37 cellular contexts compared by ENCODE assay signal in the genomic region with DNA sequence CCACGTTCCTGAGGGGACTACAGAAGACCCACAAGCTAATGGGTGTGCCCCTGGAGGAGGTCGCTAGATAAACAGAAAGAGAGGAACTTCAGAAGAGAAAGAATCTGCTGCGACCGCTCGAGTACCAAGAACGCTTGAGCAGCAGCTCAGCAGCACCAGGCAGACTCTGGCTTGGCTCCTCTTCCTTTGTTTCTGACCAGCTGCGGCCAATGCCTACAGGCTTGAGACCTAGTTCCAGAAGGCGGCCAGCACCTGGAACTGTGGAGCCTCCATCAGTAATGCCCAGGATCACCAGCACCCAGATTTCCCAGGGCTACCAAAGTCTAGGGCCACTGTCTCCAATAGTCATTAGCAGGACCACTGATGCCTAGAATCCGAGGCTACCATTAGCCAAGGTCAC. TPM values are rescaled to one million over a fixed set of nuclear protein-coding genes. Genes with fewer than 3 reads are reported as not detected.
"Had no signal": no experiment of that assay in that cellular context is flagged by ENCODE, and none has a peak within 500 bp of the region (broad histone marks: within the 10 kb centered on the region; RNA-seq: fewer than 3 reads in every experiment).

No MANE protein-coding gene starts in this region.

- H3K36me3 Mint-ChIP-seq: activated CD4-positive, alpha-beta memory T cell treated with anti-CD3 and anti-CD28 coated beads for 36 hours; activated CD8-positive, alpha-beta memory T cell treated with anti-CD3 and anti-CD28 coated beads, Interleukin-2, amount 10 ng/mL, durations not matched to agents 7 days and 5 days; activated naive CD8-positive, alpha-beta T cell; T-cell had no signal

- FAIRE-seq: astrocyte, bronchial epithelial cell, endometrium, endothelial cell of umbilical vein had no signal

- H3K27me3 ChIP-seq: colonic mucosa had no signal

- H3K9me3 Mint-ChIP-seq: activated CD4-positive, alpha-beta T cell treated with anti-CD3 and anti-CD28 coated beads, Interleukin-2, amount 10 ng/mL, durations not matched to agents 24 days and 14 days; activated T-helper 1 cell treated with anti-CD3 and anti-CD28 coated beads, Interleukin-12 subunit alpha, Interleukin-12 subunit beta, Interleukin-2, Interleukin-4 antibody, amounts not matched to agents 30 ng/mL and 10 ng/mL and 1 ng/mL, durations not matched to agents 14 hours and 24 hours and 36 hours; activated T-helper 2 cell treated with anti-CD3 and anti-CD28 coated beads, Interferon-gamma antibody, Interleukin-2, Interleukin-4, amounts not matched to agents 10 μg/mL and 5 μg/mL and 100 μg/mL, durations not matched to agents 14 hours and 24 hours and 36 hours; T-helper 2 cell treated with Interferon-gamma antibody and Interleukin-4, amounts not matched to agents 5 μg/mL and 100 μg/mL, for 36 hours had no signal

- DNase-seq: activated CD4-positive, alpha-beta memory T cell treated with anti-CD3 and anti-CD28 coated beads for 36 hours; activated CD4-positive, alpha-beta T cell treated with anti-CD3 and anti-CD28 coated beads for 36 hours; activated CD4-positive, alpha-beta T cell treated with anti-CD3 and anti-CD28 coated beads, Interleukin-2, amount 10 ng/mL, durations not matched to agents 24 days and 14 days; activated CD4-positive, CD25-positive, alpha-beta regulatory T cell; activated CD4-positive, CD25-positive, alpha-beta regulatory T cell treated with anti-CD3 and anti-CD28 coated beads, Interleukin-2, amount 50 U/mL, for 72 hours; activated CD8-positive, alpha-beta memory T cell treated with anti-CD3 and anti-CD28 coated beads, Interleukin-2, amount 10 ng/mL, durations not matched to agents 7 days and 5 days; activated CD8-positive, alpha-beta memory T cell treated with anti-CD3 and anti-CD28 coated beads, Interleukin-2, amount 50 U/mL, for 4 hours; activated CD8-positive, alpha-beta T cell treated with anti-CD3 and anti-CD28 coated beads, Interleukin-2, amount 10 ng/mL, durations not matched to agents 7 days and 5 days; activated gamma-delta T cell; activated naive CD4-positive, alpha-beta T cell treated with anti-CD3 and anti-CD28 coated beads, Interleukin-2, amount 50 U/mL, for 16 hours; activated naive CD4-positive, alpha-beta T cell treated with Interleukin-2 at 50 U/mL for 16 hours; activated T-cell treated with anti-CD3 and anti-CD28 coated beads, Interleukin-2, amount 50 U/mL, for 1 hour; activated T-cell treated with anti-CD3 and anti-CD28 coated beads, Interleukin-2, amount 50 U/mL, for 48 hours; amniotic stem cell; anterior cingulate cortex; brain microvascular endothelial cell; caudate nucleus; colonic mucosa; effector CD8-positive, alpha-beta T cell; foreskin fibroblast; gastrocnemius medialis; glutamatergic neuron; heart left ventricle; SW 1271; T-cell; T-helper 17 cell; T1000 had no signal

- H3K36me3 ChIP-seq: brain microvascular endothelial cell, colonic mucosa, gastrocnemius medialis, heart left ventricle had no signal

- H3K27ac Mint-ChIP-seq: activated CD4-positive, alpha-beta memory T cell treated with anti-CD3 and anti-CD28 coated beads for 36 hours; activated CD4-positive, alpha-beta T cell treated with anti-CD3 and anti-CD28 coated beads for 36 hours; activated CD4-positive, alpha-beta T cell treated with anti-CD3 and anti-CD28 coated beads, Interleukin-2, amount 10 ng/mL, durations not matched to agents 24 days and 14 days; activated CD8-positive, alpha-beta memory T cell treated with anti-CD3 and anti-CD28 coated beads, Interleukin-2, amount 10 ng/mL, durations not matched to agents 7 days and 5 days; activated CD8-positive, alpha-beta T cell treated with anti-CD3 and anti-CD28 coated beads, Interleukin-2, amount 10 ng/mL, durations not matched to agents 7 days and 5 days; activated naive CD8-positive, alpha-beta T cell; activated T-helper 1 cell treated with anti-CD3 and anti-CD28 coated beads, Interleukin-12 subunit alpha, Interleukin-12 subunit beta, Interleukin-2, Interleukin-4 antibody, amounts not matched to agents 30 ng/mL and 10 ng/mL and 1 ng/mL, durations not matched to agents 14 hours and 24 hours and 36 hours; activated T-helper 2 cell treated with anti-CD3 and anti-CD28 coated beads, Interferon-gamma antibody, Interleukin-2, Interleukin-4, amounts not matched to agents 10 μg/mL and 5 μg/mL and 100 μg/mL, durations not matched to agents 14 hours and 24 hours and 36 hours; T-cell; T-helper 17 cell; T-helper 2 cell treated with Interferon-gamma antibody and Interleukin-4, amounts not matched to agents 5 μg/mL and 100 μg/mL, for 36 hours had no signal

- H3K27ac ChIP-seq: brain microvascular endothelial cell, colonic mucosa, epithelial cell of prostate, gastrocnemius medialis, heart left ventricle had no signal

- H3K4me3 ChIP-seq: colonic mucosa, gastrocnemius medialis, heart left ventricle had no signal

- H3K4me1 ChIP-seq: colonic mucosa, gastrocnemius medialis had no signal

- ATAC-seq: activated CD4-positive, alpha-beta T cell treated with anti-CD3 and anti-CD28 coated beads for 36 hours; activated CD8-positive, alpha-beta memory T cell treated with anti-CD3 and anti-CD28 coated beads, Interleukin-2, amount 10 ng/mL, durations not matched to agents 7 days and 5 days; activated CD8-positive, alpha-beta T cell treated with anti-CD3 and anti-CD28 coated beads, Interleukin-2, amount 10 ng/mL, durations not matched to agents 7 days and 5 days; esophagus mucosa; gastrocnemius medialis; heart left ventricle; T-cell; T-helper 17 cell had no signal

- H3K9me3 ChIP-seq: colonic mucosa, gastrocnemius medialis had no signal

- H3K4me3 Mint-ChIP-seq: activated CD4-positive, alpha-beta memory T cell treated with anti-CD3 and anti-CD28 coated beads for 36 hours; activated CD4-positive, alpha-beta T cell treated with anti-CD3 and anti-CD28 coated beads for 36 hours; activated CD4-positive, alpha-beta T cell treated with anti-CD3 and anti-CD28 coated beads, Interleukin-2, amount 10 ng/mL, durations not matched to agents 24 days and 14 days; activated CD8-positive, alpha-beta memory T cell treated with anti-CD3 and anti-CD28 coated beads, Interleukin-2, amount 10 ng/mL, durations not matched to agents 7 days and 5 days; activated CD8-positive, alpha-beta T cell treated with anti-CD3 and anti-CD28 coated beads, Interleukin-2, amount 10 ng/mL, durations not matched to agents 7 days and 5 days; activated naive CD8-positive, alpha-beta T cell; activated T-helper 1 cell treated with anti-CD3 and anti-CD28 coated beads, Interleukin-12 subunit alpha, Interleukin-12 subunit beta, Interleukin-2, Interleukin-4 antibody, amounts not matched to agents 30 ng/mL and 10 ng/mL and 1 ng/mL, durations not matched to agents 14 hours and 24 hours and 36 hours; T-cell; T-helper 17 cell; T-helper 2 cell treated with Interferon-gamma antibody and Interleukin-4, amounts not matched to agents 5 μg/mL and 100 μg/mL, for 36 hours had no signal

- H3K4me1 Mint-ChIP-seq: activated CD4-positive, alpha-beta T cell treated with anti-CD3 and anti-CD28 coated beads for 36 hours; activated CD4-positive, alpha-beta T cell treated with anti-CD3 and anti-CD28 coated beads, Interleukin-2, amount 10 ng/mL, durations not matched to agents 24 days and 14 days; activated CD8-positive, alpha-beta memory T cell treated with anti-CD3 and anti-CD28 coated beads, Interleukin-2, amount 10 ng/mL, durations not matched to agents 7 days and 5 days; T-cell; T-helper 17 cell had no signal

RNA-seq across cellular contexts. Expression of a gene that starts 45.6 kb away (rescaled TPM):
- polyA plus RNA-seq: endothelial cell of umbilical vein had no signal
